ENCODE assay signal across 22 cellular contexts in genomic region chr15:60682615-60683014, GRCh38.
A peak's percentile ranks its signal among the peaks of the same experiment; 100 is the strongest.
DNase-seq lines count a peak whose midpoint lies in the region; ATAC-seq and TF ChIP-seq lines count a peak whose summit lies in the region.
"Had no signal": no experiment of that assay in that cellular context is flagged by ENCODE, and none has a peak within 500 bp of the region (broad histone marks: within the 10 kb centered on the region; RNA-seq: fewer than 3 reads in every experiment).

No MANE protein-coding gene starts in this region.

- peak overlapping the region; percentile 20 to 78 for H3K27ac ChIP-seq in testis
- H3K27ac ChIP-seq: epithelial cell of prostate, neutrophil had no signal

- DNase-seq in LNCaP clone FGC (ENCODE audit: low read depth) (peak; percentile 23), globus pallidus (ENCODE audit: low spot score) (peak; percentile 25), mucosa of gallbladder (ENCODE audit: low spot score) (peak; percentile 62), testis (peak; percentile 44), T-helper 2 cell (no peak), RPMI8226 (no peak)
- DNase-seq: activated CD8-positive, alpha-beta T cell treated with anti-CD3 and anti-CD28 coated beads for 36 hours; activated naive CD4-positive, alpha-beta T cell; activated T-cell treated with anti-CD3 and anti-CD28 coated beads, Interleukin-2, amount 50 U/mL, for 1 hour; amniotic stem cell; DMS79; Karpas-422; mucosa of descending colon; NCI-H2107; NCI-H510A; stimulated activated CD4-positive, alpha-beta T cell treated with anti-CD3 and anti-CD28 coated beads, Interleukin-2, amount 100 ng/mL, for 24 hours; stimulated activated naive CD4-positive, alpha-beta T cell treated with Interleukin-2 at 50 U/mL for 16 hours; T1000 had no signal

- WGBS in testis, 2 donors, result 29 to 38% methylated on average over 6 of the region's 6 CpGs

- intact Hi-C loops in testis (cut with DNase I; ENCODE audit: low total_unique reads), result no loop called here

- H3K4me3 ChIP-seq in LNCaP clone FGC (ENCODE audit: low read depth, low read length) (no peak overlapping the region), testis (no peak overlapping the region)
- H3K4me3 ChIP-seq: mucosa of descending colon had no signal

- no peaks in the 10 kb centered on the region for H3K36me3 ChIP-seq in testis (ENCODE audit: low read depth, missing control alignments)
- H3K36me3 ChIP-seq: neutrophil had no signal

- H3K27me3 ChIP-seq in testis, result no peaks in the 10 kb centered on the region
- H3K27me3 ChIP-seq: neutrophil had no signal

- TF ChIP-seq POLR2A in testis (IDR thresholded peaks at IDR 0.05), result no peak

- peaks cover 36% of the 10 kb centered on the region for H3K4me1 ChIP-seq in testis

- TF ChIP-seq CTCF in LNCaP clone FGC (IDR thresholded peaks at IDR 0.05; ENCODE audit: control insufficient read depth, extremely low read depth, insufficient read depth) (no peak), testis (IDR thresholded peaks at IDR 0.05) (no peak)

- no peaks in the 10 kb centered on the region for H3K9me3 ChIP-seq in testis
- H3K9me3 ChIP-seq: mucosa of descending colon, neutrophil had no signal

- ATAC-seq in GM21717 (IDR thresholded peaks at IDR 0.05; ENCODE audit: unreplicated experiment), result no peak
- no peak for ATAC-seq in HG02840 (IDR thresholded peaks at IDR 0.05; ENCODE audit: low FRiP score, unreplicated experiment)
- ATAC-seq: mucosa of descending colon had no signal

Comparison
In these comparisons a context has a peak if more than half of its experiments do, and no peak if none do; other contexts are left out.
1. DNase-seq: peak in LNCaP clone FGC (single experiment), globus pallidus (single experiment), mucosa of gallbladder (single experiment) and testis (single experiment); none in T-helper 2 cell (0 of 5) and RPMI8226 (single experiment).